ENCODE assay signal across 28 cellular contexts in genomic region chrX:151175283-151176062, GRCh38. TPM values are rescaled to one million over a fixed set of nuclear protein-coding genes. Genes with fewer than 3 reads are reported as not detected.
DNase-seq lines count a peak whose midpoint lies in the region; ATAC-seq, FAIRE-seq and TF ChIP-seq lines count a peak whose summit lies in the region.
"Had no signal": no experiment of that assay in that cellular context is flagged by ENCODE, and none has a peak within 500 bp of the region (broad histone marks: within the 10 kb centered on the region; RNA-seq: fewer than 3 reads in every experiment).

No MANE protein-coding gene starts in this region.

- CTCF ChIA-PET in endothelial cell of umbilical vein (lab: Charles Lee) = no interaction called here
- CTCF ChIA-PET in CD4-positive, alpha-beta T cell (lab: Charles Lee) = no interaction called here

- no peaks in the 10 kb centered on the region; the same call in 1 of the 2 replicates for H3K4me1 ChIP-seq in HUES6 (ENCODE audit: control insufficient read depth, insufficient read depth, low read length)
- H3K4me1 ChIP-seq in endothelial cell of umbilical vein (ENCODE audit: control insufficient read depth, extremely low read depth, insufficient read depth, low read length) = no peaks in the 10 kb centered on the region

- H3K27me3 ChIP-seq in HUES6 (ENCODE audit: control insufficient read depth, insufficient read depth, low read length) (peaks cover 96% of the 10 kb centered on the region), endothelial cell of umbilical vein (ENCODE audit: control insufficient read depth in 2 of 2, insufficient read depth in 2 of 2, low read length in 2 of 2) (peaks cover 17 to 26% of the 10 kb centered on the region in 2 experiments), neural cell (ENCODE audit: insufficient read depth, low read depth, low read length) (peaks cover 54% of the 10 kb centered on the region)
- peaks cover 32% of the 10 kb centered on the region for H3K27me3 ChIP-seq in CD4-positive, alpha-beta T cell (ENCODE audit: control insufficient read depth, insufficient read depth, low read length)

- BruUV-seq in endothelial cell of umbilical vein (replicated peaks; lab: Mats Ljungman, UMichigan) = no TSS peak

- dilution Hi-C loops in endothelial cell of umbilical vein (cut with MboI; ENCODE audit: extremely low pct_ligation_motif_present, low sequenced_read_pairs) = no loop called here

- no peaks in the 10 kb centered on the region for H3K9me3 Mint-ChIP-seq in CD4-positive, alpha-beta T cell
- H3K9me3 Mint-ChIP-seq: T-cell had no signal

- TF ChIP-seq POLR2A in endothelial cell of umbilical vein (IDR thresholded peaks at IDR 0.05; ENCODE audit: low read depth, low read length) = no peak

- no peaks in the 10 kb centered on the region for H3F3A ChIP-seq in neural cell (ENCODE audit: insufficient read depth, low read length, poor library complexity, severe bottlenecking)

- TF ChIP-seq CTCF in endothelial cell of umbilical vein (IDR thresholded peaks at IDR 0.05; ENCODE audit: extremely low read depth in 1 of 2, insufficient read depth in 1 of 2, low read depth in 1 of 2, low read length in 2 of 2) = no peak
- no peak for TF ChIP-seq CTCF in neural cell (IDR thresholded peaks at IDR 0.05; ENCODE audit: poor library complexity, severe bottlenecking)
- TF ChIP-seq CTCF in CD4-positive, alpha-beta T cell (IDR thresholded peaks at IDR 0.05) = no peak

- H3K36me3 ChIP-seq in HUES6 (ENCODE audit: control insufficient read depth, insufficient read depth, low read length) (peaks cover 5% of the 10 kb centered on the region; the same call in 1 of the 2 replicates), endothelial cell of umbilical vein (ENCODE audit: control insufficient read depth in 2 of 2, extremely low read depth in 1 of 2, insufficient read depth in 2 of 2, low read length in 2 of 2) (no peaks in the 10 kb centered on the region), neural cell (ENCODE audit: insufficient read depth, low read length) (no peaks in the 10 kb centered on the region)

- no peak for TF ChIP-seq RAD21 in neural cell (conservative IDR thresholded peaks at IDR 0.05)

- peaks cover 65% of the 10 kb centered on the region for H3K27me3 Mint-ChIP-seq in CD4-positive, alpha-beta T cell

- H3K79me2 ChIP-seq in endothelial cell of umbilical vein (ENCODE audit: control insufficient read depth, insufficient read depth, low read length) (no peaks in the 10 kb centered on the region), neural cell (replicated peaks; ENCODE audit: insufficient read depth, low read length) (no peaks in the 10 kb centered on the region)

- H3K4me3 Mint-ChIP-seq in CD4-positive, alpha-beta T cell = no peak overlapping the region
- H3K4me3 Mint-ChIP-seq: T-cell had no signal

- TF ChIP-seq EP300 in neural cell (conservative IDR thresholded peaks at IDR 0.05; ENCODE audit: poor library complexity, severe bottlenecking) = no peak

- intact Hi-C loops in endothelial cell of umbilical vein (cut with micrococcal nuclease) = no loop called here
- intact Hi-C loops in CD4-positive, alpha-beta T cell (cut with DNase I, micrococcal nuclease) = no loop called here

- H2AFZ ChIP-seq in endothelial cell of umbilical vein (ENCODE audit: low read depth, low read length) (no peak overlapping the region), neural cell (ENCODE audit: low read depth, low read length) (no peak overlapping the region)

- no peaks in the 10 kb centered on the region for H3K9me1 ChIP-seq in endothelial cell of umbilical vein (replicated peaks; ENCODE audit: control insufficient read depth, extremely low read depth, insufficient read depth, low read length)

- H3K9ac ChIP-seq in HUES6 (ENCODE audit: low read length) (peak overlapping the region; percentile 20), endothelial cell of umbilical vein (replicated peaks; ENCODE audit: extremely low read depth, insufficient read depth, low read length) (no peak overlapping the region), neural cell (ENCODE audit: low read length) (peak overlapping the region; percentile 16)

- H3K4me1 Mint-ChIP-seq in CD4-positive, alpha-beta T cell (ENCODE audit: low read depth) = peaks cover 11% of the 10 kb centered on the region

- no peaks in the 10 kb centered on the region for H3K36me3 Mint-ChIP-seq in CD4-positive, alpha-beta T cell (ENCODE audit: low read depth)
- H3K36me3 Mint-ChIP-seq: mesothelial cell of epicardium, T-cell had no signal

- FAIRE-seq in endothelial cell of umbilical vein (lab: Jason Lieb, UNC) = no peak
- FAIRE-seq: D721Med, G401.6, urothelium cell line had no signal

- peaks cover 8% of the 10 kb centered on the region; the same call in 1 of the 2 replicates for H3K9me3 ChIP-seq in HUES6 (ENCODE audit: control insufficient read depth, insufficient read depth, low read depth, low read length)
- H3K9me3 ChIP-seq in endothelial cell of umbilical vein (replicated peaks; ENCODE audit: control insufficient read depth, insufficient read depth, low read length) = no peaks in the 10 kb centered on the region
- H3K9me3 ChIP-seq in neural cell (ENCODE audit: low read length) = no peaks in the 10 kb centered on the region
- H3K9me3 ChIP-seq in CD4-positive, alpha-beta T cell (ENCODE audit: control insufficient read depth, low read length) = no peaks in the 10 kb centered on the region

- POLR2A ChIA-PET in endothelial cell of umbilical vein (lab: Charles Lee) = no interaction called here
- POLR2A ChIA-PET in CD4-positive, alpha-beta T cell (lab: Charles Lee) = no interaction called here

- H3K9me2 ChIP-seq in neural cell (ENCODE audit: insufficient read depth, low read length) = no peaks in the 10 kb centered on the region

- H3K4me3 ChIP-seq in HUES6 (ENCODE audit: low read depth, low read length) (peak overlapping the region; percentile 72), endothelial cell of umbilical vein (replicated peaks in 1 of 3; ENCODE audit: insufficient read depth in 1 of 3, low read depth in 1 of 3, low read length in 3 of 3) (no peak overlapping the region), neural cell (ENCODE audit: low read length) (peak overlapping the region; percentile 63)

- peak; percentile 45 for DNase-seq in ELF-1 (ENCODE audit: low read depth, low spot score)
- no peak for DNase-seq in endothelial cell of umbilical vein (ENCODE audit: low read depth, low spot score)
- no peak for DNase-seq in pons (ENCODE audit: low spot score)
- DNase-seq in stimulated activated CD4-positive, alpha-beta T cell treated with anti-CD3 and anti-CD28 coated beads, Interleukin-15, amount 100 ng/mL, for 24 hours = no peak
- no peak for DNase-seq in CD4-positive, alpha-beta T cell
- DNase-seq: activated CD4-positive, alpha-beta T cell treated with anti-CD3 and anti-CD28 coated beads for 4 hours; activated naive CD4-positive, alpha-beta T cell treated with anti-CD3 and anti-CD28 coated beads, Interleukin-2, amount 50 U/mL, for 16 hours; cerebellar nuclear complex; effector CD4-positive, alpha-beta T cell; HCEC 1CT; Kasumi-1; left colon; naive thymus-derived CD8-positive, alpha-beta T cell; NCI-H446; stimulated activated CD4-positive, alpha-beta T cell treated with anti-CD3 and anti-CD28 coated beads, Interleukin-1b, Interleukin-23, amount 100 ng/mL, for 48 hours; substantia nigra; T-cell had no signal

- H4K20me1 ChIP-seq in endothelial cell of umbilical vein (replicated peaks; ENCODE audit: control insufficient read depth, extremely low read depth, insufficient read depth, low read length) (no peaks in the 10 kb centered on the region), neural cell (ENCODE audit: insufficient read depth) (no peaks in the 10 kb centered on the region)

- no peak overlapping the region for H3K27ac Mint-ChIP-seq in CD4-positive, alpha-beta T cell
- H3K27ac Mint-ChIP-seq: mesothelial cell of epicardium, T-cell had no signal

- no peak for ATAC-seq in HG02642 (IDR thresholded peaks at IDR 0.05; ENCODE audit: poor library complexity, unreplicated experiment)
- ATAC-seq in CD4-positive, alpha-beta T cell (ENCODE audit: poor library complexity) = no peak
- ATAC-seq: esophagus mucosa; left colon; naive thymus-derived CD8-positive, alpha-beta T cell; T-cell had no signal

- no peak overlapping the region for H3K4me2 ChIP-seq in endothelial cell of umbilical vein (ENCODE audit: insufficient read depth, low read length)
- H3K4me2 ChIP-seq in neural cell (ENCODE audit: low read length) = no peak overlapping the region

- no peak overlapping the region for H3K27ac ChIP-seq in HUES6 (ENCODE audit: low read depth, low read length)
- no peak overlapping the region for H3K27ac ChIP-seq in endothelial cell of umbilical vein (ENCODE audit: insufficient read depth, low read depth, low read length)
- no peak overlapping the region for H3K27ac ChIP-seq in neural cell (ENCODE audit: low read length)
- no peak overlapping the region for H3K27ac ChIP-seq in CD4-positive, alpha-beta T cell (ENCODE audit: low read depth, low read length)
- H3K27ac ChIP-seq: C4-2B had no signal

TF ChIP-seq in endothelial cell of umbilical vein, 7 proteins besides CTCF, POLR2A, EP300 and RAD21:
- peak; percentile 27 for TF ChIP-seq EZH2 (IDR thresholded peaks at IDR 0.05; ENCODE audit: borderline replicate concordance, low read depth, low read length, severe bottlenecking)
- TF ChIP-seq MYC (IDR thresholded peaks at IDR 0.05; ENCODE audit: low read depth, low read length) = no peak
- TF ChIP-seq JUN (IDR thresholded peaks at IDR 0.05; ENCODE audit: borderline replicate concordance, insufficient read depth, insufficient read length, low read depth) = no peak
TF ChIP-seq in endothelial cell of umbilical vein: peak in this region for 1.

RNA-seq across cellular contexts. Expression of gene GPR50, which starts 0.9 kb away (rescaled TPM):
- not detected in 2 replicates for total RNA-seq in endothelial cell of umbilical vein
- polyA plus RNA-seq in endothelial cell of umbilical vein (not detected in 2 replicates), neural cell (not detected in 2 replicates)
- polyA plus RNA-seq in endothelial cell of umbilical vein (2011; cell fraction: cytosol; rRNA removed) = not detected in 2 replicates
- polyA plus RNA-seq in endothelial cell of umbilical vein (2011; cell fraction: nucleus; rRNA removed) = not detected in 2 replicates
- polyA plus RNA-seq in endothelial cell of umbilical vein (2012) = not detected in 2 replicates
- polyA minus RNA-seq in endothelial cell of umbilical vein (not detected in 2 replicates), neural cell (0.49 TPM in 1 of 2 replicates, not detected in the other)
- not detected for polyA minus RNA-seq in endothelial cell of umbilical vein (2011; cell fraction: cytosol; rRNA and poly(A)+ RNA removed)
- polyA minus RNA-seq in endothelial cell of umbilical vein (2011; cell fraction: nucleus; rRNA and poly(A)+ RNA removed) = not detected in 2 replicates
- not detected for total RNA-seq in CD4-positive, alpha-beta T cell
- total RNA-seq: esophagus mucosa; left colon; naive thymus-derived CD8-positive, alpha-beta T cell; posterior vena cava; T-cell had no signal
- polyA plus RNA-seq: AG04450; naive thymus-derived CD8-positive, alpha-beta T cell had no signal

Comparison
In these comparisons a context has a peak if more than half of its experiments do, and no peak if none do; other contexts are left out.
1. H3K4me3 ChIP-seq: peak in HUES6 (single experiment) and neural cell (single experiment); none in endothelial cell of umbilical vein (0 of 3).